Comparison of ENCODE assay signal across 20 cellular contexts in genomic region chr17:16928406-16929280, GRCh38. TPM values are rescaled to one million over a fixed set of nuclear protein-coding genes. Genes with fewer than 3 reads are reported as not detected.
DNase-seq lines count a peak whose midpoint lies in the region; ATAC-seq lines count a peak whose summit lies in the region.
"Had no signal": no experiment of that assay in that cellular context is flagged by ENCODE, and none has a peak within 500 bp of the region (broad histone marks: within the 10 kb centered on the region; RNA-seq: fewer than 3 reads in every experiment).

No MANE protein-coding gene starts in this region.

- peak; percentile 54 for DNase-seq in DMS53 (lab: John Stamatoyannopoulos, UW)
- DNase-seq in DMS53 treated with DMSO at 0.1 percent for 48 hours (lab: John Stamatoyannopoulos, UW; ENCODE audit: unreplicated experiment) = no peak
- DNase-seq in NCI-H2029 (lab: John Stamatoyannopoulos, UW) = peak; percentile 52
- peak in 1 of 2 donors; percentile 28 for DNase-seq in left colon
- DNase-seq in sciatic nerve (ENCODE audit: low spot score) = peak; percentile 46
- DNase-seq in activated CD8-positive, alpha-beta memory T cell treated with anti-CD3 and anti-CD28 coated beads, Interleukin-2, amount 50 U/mL, for 4 hours = no peak
- DNase-seq in T-helper 9 cell = no peak
- DNase-seq in DMS79 (lab: John Stamatoyannopoulos, UW) = no peak
- DNase-seq: activated CD8-positive, alpha-beta memory T cell treated with anti-CD3 and anti-CD28 coated beads for 24 hours; activated naive CD8-positive, alpha-beta T cell treated with anti-CD3 and anti-CD28 coated beads, Interleukin-2, amount 10 ng/mL, durations not matched to agents 7 days and 5 days; activated T-cell treated with anti-CD3 and anti-CD28 coated beads, Interleukin-2, amount 50 U/mL, for 72 hours; foreskin melanocyte; GOT3; Kasumi-1; OCI-M1; stimulated activated naive B cell treated with anti-CD40 and anti-IgM and Interleukin-4, amounts not matched to agents 10 μg/mL and 1 μg/mL and 100 μg/mL, for 72 hours; transverse colon had no signal

- intact Hi-C loops in left colon (cut with DNase I, micrococcal nuclease) (no loop called here), sciatic nerve (cut with DNase I) (no loop called here)

- ATAC-seq in left colon (peak; percentile 64), sciatic nerve (peak; percentile 7)
- ATAC-seq: activated T-cell treated with anti-CD3 and anti-CD28 coated beads, Interleukin-2, amount 50 U/mL, for 72 hours had no signal

RNA-seq across cellular contexts. Expression of gene TNFRSF13B, which starts 43.3 kb away (rescaled TPM):
- total RNA-seq in left colon (1 to 10 TPM in 1 of 2 donors, under 1 TPM in 1; 0.79 to 1.4 TPM), sciatic nerve (not detected)
- total RNA-seq: activated naive CD8-positive, alpha-beta T cell treated with anti-CD3 and anti-CD28 coated beads, Interleukin-2, amount 10 ng/mL, durations not matched to agents 7 days and 5 days; activated T-cell treated with anti-CD3 and anti-CD28 coated beads, Interleukin-2, amount 50 U/mL, for 72 hours; dermis microvascular lymphatic vessel endothelial cell; renal cortical epithelial cell; T-helper 1 cell treated with Interleukin-12 subunit alpha and Interleukin-12 subunit beta and Interleukin-4 antibody, amounts not matched to agents 30 ng/mL and 1 ng/mL, for 36 hours had no signal

Comparison
In these comparisons a context has a peak if more than half of its experiments do, and no peak if none do; other contexts are left out.
1. DNase-seq: peak in DMS53 (single experiment), NCI-H2029 (single experiment) and sciatic nerve (single experiment); none in DMS53 treated with DMSO at 0.1 percent for 48 hours (single experiment), activated CD8-positive, alpha-beta memory T cell treated with anti-CD3 and anti-CD28 coated beads, Interleukin-2, amount 50 U/mL, for 4 hours (single experiment), T-helper 9 cell (single experiment) and DMS79 (single experiment).